ENCODE assay signal across 13 cellular contexts in the genomic region with DNA sequence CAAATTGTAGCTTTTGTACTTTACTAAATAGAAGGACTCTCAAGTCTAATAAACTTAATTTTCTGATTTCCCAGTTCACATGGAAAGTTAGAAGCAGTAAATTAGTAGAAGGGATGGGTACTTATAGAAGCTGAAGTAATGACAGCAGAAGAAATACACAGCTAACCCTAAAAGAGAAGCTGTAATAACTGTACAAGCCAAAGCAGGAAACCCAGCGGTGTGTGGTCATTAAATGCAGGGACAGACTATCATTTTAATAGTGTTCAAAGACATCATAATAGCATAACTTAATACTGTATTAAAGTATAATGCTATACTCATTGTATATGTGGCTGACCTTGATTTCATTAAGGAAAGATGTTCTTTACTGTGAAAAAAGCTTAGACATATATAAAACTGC.
DNase-seq lines count a peak whose midpoint lies in the region; ATAC-seq and TF ChIP-seq lines count a peak whose summit lies in the region.
"Had no signal": no experiment of that assay in that cellular context is flagged by ENCODE, and none has a peak within 500 bp of the region (broad histone marks: within the 10 kb centered on the region; RNA-seq: fewer than 3 reads in every experiment).

No MANE protein-coding gene starts in this region.

- H3K27ac ChIP-seq in A673 (ENCODE audit: low read depth, low read length, poor library complexity, severe bottlenecking) (peak overlapping the region; percentile 24), BLaER1 (peak overlapping the region; percentile 43; the same call in 1 of the 2 replicates), lower lobe of right lung (no peak overlapping the region)
- H3K27ac ChIP-seq: dorsolateral prefrontal cortex had no signal

- no peak overlapping the region for H3K9ac ChIP-seq in BLaER1

- CTCF ChIA-PET in A673 (lab: Charles Lee) = no interaction called here

- intact Hi-C loops in A673 (cut with micrococcal nuclease; ENCODE audit: unreplicated experiment) (loop anchor here (10.0 kb wide), 1 partner anchor 773 kb away; no protein-coding TSS in a partner anchor), lower lobe of right lung (cut with DNase I) (no loop called here)

- H3K27me3 ChIP-seq in A673 (replicated peaks; ENCODE audit: insufficient read depth, low read depth, low read length, poor library complexity) (no peaks in the 10 kb centered on the region), BLaER1 (no peaks in the 10 kb centered on the region), lower lobe of right lung (ENCODE audit: low read depth) (no peaks in the 10 kb centered on the region)
- H3K27me3 ChIP-seq: dorsolateral prefrontal cortex had no signal

- H3K9me3 ChIP-seq in A673 (ENCODE audit: low read depth, low read length, poor library complexity, severe bottlenecking) (no peaks in the 10 kb centered on the region), BLaER1 (no peaks in the 10 kb centered on the region), lower lobe of right lung (no peaks in the 10 kb centered on the region)

- H3K27ac Mint-ChIP-seq in effector memory CD8-positive, alpha-beta T cell = peak overlapping the region; percentile 81 to 94

- TF ChIP-seq CTCF in A673 (conservative IDR thresholded peaks at IDR 0.05; ENCODE audit: low read depth, low read length) (no peak), lower lobe of right lung (IDR thresholded peaks at IDR 0.05) (no peak)

- POLR2A ChIA-PET in A673 (lab: Charles Lee; ENCODE audit: low non-redundant PET) = no interaction called here

- ATAC-seq in effector memory CD8-positive, alpha-beta T cell (replicated peaks) = peak; percentile 69
- no peak for ATAC-seq in lower lobe of right lung
- no peak for ATAC-seq in HG03565 (IDR thresholded peaks at IDR 0.05; ENCODE audit: unreplicated experiment)

- H3K36me3 ChIP-seq in A673 (ENCODE audit: insufficient read depth, low read length, poor library complexity, severe bottlenecking) (peaks cover 15% of the 10 kb centered on the region), BLaER1 (peaks cover 28% of the 10 kb centered on the region), lower lobe of right lung (peaks cover 20% of the 10 kb centered on the region)

- peak overlapping the region; percentile 67 to 70 for H3K4me3 Mint-ChIP-seq in effector memory CD8-positive, alpha-beta T cell
- H3K4me3 Mint-ChIP-seq: activated T-helper 1 cell treated with anti-CD3 and anti-CD28 coated beads, Interleukin-12 subunit alpha, Interleukin-12 subunit beta, Interleukin-2, Interleukin-4 antibody, amounts not matched to agents 30 ng/mL and 10 ng/mL and 1 ng/mL, durations not matched to agents 14 hours and 24 hours and 36 hours; CD14-positive monocyte had no signal

- peaks cover 17 to 38% of the 10 kb centered on the region in 2 donors for H3K4me1 Mint-ChIP-seq in effector memory CD8-positive, alpha-beta T cell (ENCODE audit: low read depth in 2 of 2)

- H3K9me3 Mint-ChIP-seq in effector memory CD8-positive, alpha-beta T cell = no peaks in the 10 kb centered on the region
- H3K9me3 Mint-ChIP-seq: activated T-helper 1 cell treated with anti-CD3 and anti-CD28 coated beads, Interleukin-12 subunit alpha, Interleukin-12 subunit beta, Interleukin-2, Interleukin-4 antibody, amounts not matched to agents 30 ng/mL and 10 ng/mL and 1 ng/mL, durations not matched to agents 14 hours and 24 hours and 36 hours had no signal

- H3K36me3 Mint-ChIP-seq in effector memory CD8-positive, alpha-beta T cell (ENCODE audit: insufficient read depth) = peaks cover 9% of the 10 kb centered on the region

- no peak overlapping the region for H3K4me3 ChIP-seq in A673 (ENCODE audit: low read depth, low read length, poor library complexity, severe bottlenecking)
- no peak overlapping the region for H3K4me3 ChIP-seq in BLaER1
- no peak overlapping the region for H3K4me3 ChIP-seq in lower lobe of right lung
- H3K4me3 ChIP-seq: dorsolateral prefrontal cortex had no signal

- H3K4me2 ChIP-seq in BLaER1 = no peak overlapping the region

- H4K20me1 ChIP-seq in BLaER1 = peaks cover 7% of the 10 kb centered on the region; the same call in 1 of the 2 replicates

- H3K4me1 ChIP-seq in A673 (ENCODE audit: insufficient read depth, low read length, poor library complexity, severe bottlenecking) (peaks cover 38% of the 10 kb centered on the region), BLaER1 (peaks cover 25% of the 10 kb centered on the region), lower lobe of right lung (peaks cover 22% of the 10 kb centered on the region)

- DNase-seq in A673 (ENCODE audit: low spot score) (no peak), NCI-H69 (lab: John Stamatoyannopoulos, UW) (peak; percentile 25), lower lobe of right lung (no peak)
- DNase-seq in effector memory CD8-positive, alpha-beta T cell = no peak
- no peak for DNase-seq in stimulated activated CD4-positive, alpha-beta T cell treated with anti-CD3 and anti-CD28 coated beads, Interleukin-1b, Interleukin-23, amount 100 ng/mL, for 48 hours
- DNase-seq: dorsolateral prefrontal cortex, H7, NCI-H524 treated with DMSO at 0.1 percent for 48 hours, posterior cingulate gyrus had no signal

- H3K27me3 Mint-ChIP-seq in effector memory CD8-positive, alpha-beta T cell = no peaks in the 10 kb centered on the region

- no TSS peak for BruUV-seq in A673 (replicated peaks; lab: Mats Ljungman, UMichigan)
